8 cellular contexts compared by ENCODE assay signal in the genomic region with DNA sequence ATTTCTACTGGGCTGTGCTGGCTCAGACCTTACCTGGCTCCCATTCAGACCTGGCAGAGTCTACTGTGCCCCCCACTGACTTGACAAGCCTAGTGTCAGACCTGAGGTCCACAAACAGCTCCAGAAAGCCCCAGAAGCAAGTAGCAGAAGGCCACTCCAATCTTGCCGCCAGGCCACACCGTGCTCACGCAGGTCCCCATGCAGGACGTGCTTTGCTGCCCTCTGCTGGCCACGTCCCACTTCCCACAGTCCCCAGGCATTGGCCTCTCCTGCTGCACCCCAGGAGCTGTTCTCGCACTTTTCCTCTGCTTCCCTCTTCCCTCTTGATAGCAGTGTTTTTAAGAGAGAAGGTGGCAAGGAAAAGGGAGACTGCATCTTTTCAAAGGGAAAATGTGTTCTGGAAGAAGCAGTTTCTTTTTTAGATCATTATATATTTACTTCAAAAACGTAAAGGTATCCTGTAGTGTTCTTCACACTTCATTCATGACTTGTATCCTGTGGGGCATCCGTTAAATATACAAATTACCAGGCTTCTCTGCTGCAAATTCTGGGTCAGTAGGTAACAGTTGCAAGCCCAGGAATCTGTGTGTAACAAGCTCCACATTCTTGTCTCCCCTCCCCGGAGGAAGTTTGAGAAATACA.
DNase-seq lines count a peak whose midpoint lies in the region; ATAC-seq and TF ChIP-seq lines count a peak whose summit lies in the region.

No MANE protein-coding gene starts in this region.

- peaks cover 17% of the 10 kb centered on the region for H3K27me3 ChIP-seq in WERI-Rb-1 (ENCODE audit: insufficient read depth, low read depth, severe bottlenecking)

- H3K36me3 ChIP-seq in WERI-Rb-1 = no peaks in the 10 kb centered on the region

- peak; percentile 100 for TF ChIP-seq CTCF in WERI-Rb-1 (IDR thresholded peaks at IDR 0.05; ENCODE audit: low read depth, low read length)

- H3K9me3 ChIP-seq in WERI-Rb-1 (ENCODE audit: severe bottlenecking) = no peaks in the 10 kb centered on the region

- H3K27ac ChIP-seq in WERI-Rb-1 = no peak overlapping the region

- H3K4me3 ChIP-seq in WERI-Rb-1 (ENCODE audit: low read depth, low read length) = no peak overlapping the region

- in situ Hi-C loops in T47D (cut with HindIII; ENCODE audit: low pct_unique_long_range_greater_than_20kb, low sequenced_read_pairs) = no loop called here

- peak; percentile 98 for ATAC-seq in GM18873 (IDR thresholded peaks at IDR 0.05; ENCODE audit: low FRiP score, unreplicated experiment)
- peak; percentile 96 for ATAC-seq in HG03097 (IDR thresholded peaks at IDR 0.05; ENCODE audit: low FRiP score, unreplicated experiment)

- peak; percentile 93 for DNase-seq in AG20443 (ENCODE audit: low spot score)
- DNase-seq in NCI-H2227 (lab: John Stamatoyannopoulos, UW; ENCODE audit: unreplicated experiment) = peak; percentile 87
- DNase-seq in WERI-Rb-1 = peak; percentile 94
- DNase-seq in T47D (ENCODE audit: low read depth in 1 of 2, low spot score in 1 of 2) = peak; percentile 56 to 75
- peak; percentile 91 for DNase-seq in islet precursor cell
- peak; percentile 64 to 80 (median 74) for DNase-seq in stimulated activated CD4-positive, alpha-beta T cell treated with anti-CD3 and anti-CD28 coated beads, Interleukin-1b, Interleukin-23, amount 100 ng/mL, for 24 hours (ENCODE audit: low read depth in 4 of 4, low spot score in 1 of 4)
